11 cellular contexts compared by ENCODE assay signal in the genomic region with DNA sequence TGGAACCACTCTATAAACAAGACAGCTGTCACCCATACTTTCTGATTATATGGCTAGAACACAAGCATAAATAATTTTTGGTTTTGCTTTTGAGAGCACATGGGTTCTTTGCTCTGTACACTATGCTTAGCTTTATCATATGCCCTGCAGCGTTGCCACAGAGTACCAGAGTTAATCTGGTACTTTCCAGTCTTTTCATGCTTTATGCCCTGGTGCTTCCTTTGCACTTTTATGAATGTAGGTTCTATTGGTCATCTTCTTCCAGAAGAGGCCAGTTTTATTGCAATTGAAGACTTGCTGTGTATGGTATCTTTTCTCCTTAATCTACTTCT. TPM values are rescaled to one million over a fixed set of nuclear protein-coding genes. Genes with fewer than 3 reads are reported as not detected.
A peak's percentile ranks its signal among the peaks of the same experiment; 100 is the strongest.
DNase-seq lines count a peak whose midpoint lies in the region; ATAC-seq and TF ChIP-seq lines count a peak whose summit lies in the region.
"Had no signal": no experiment of that assay in that cellular context is flagged by ENCODE, and none has a peak within 500 bp of the region (broad histone marks: within the 10 kb centered on the region; RNA-seq: fewer than 3 reads in every experiment).

No MANE protein-coding gene starts in this region.

- no peak for DNase-seq in CD4-positive, alpha-beta memory T cell
- DNase-seq in adipocyte (ENCODE audit: low read depth) = peak; percentile 16
- no peak for DNase-seq in activated CD4-positive, CD25-positive, alpha-beta regulatory T cell treated with anti-CD3 and anti-CD28 coated beads, Interleukin-2, amount 50 U/mL, for 72 hours
- DNase-seq in esophagus squamous epithelium (lab: John Stamatoyannopoulos, UW) = no peak
- no peak for DNase-seq in activated CD4-positive, alpha-beta memory T cell treated with anti-CD3 and anti-CD28 coated beads for 36 hours
- DNase-seq: amniotic stem cell; effector memory CD4-positive, alpha-beta T cell; NCI-H187 treated with DMSO at 0.1 percent for 48 hours had no signal

- POLR2A ChIA-PET in CD4-positive, alpha-beta memory T cell (lab: Charles Lee; ENCODE audit: partially characterized antibody) = interaction anchor here (0.6 kb wide), 1 partner anchor 35 kb away, joined by 4 read pairs; no protein-coding TSS in a partner anchor
- POLR2A ChIA-PET in activated CD4-positive, alpha-beta memory T cell treated with anti-CD3 and anti-CD28 coated beads for 36 hours (lab: Charles Lee) = no interaction called here

- peaks cover 43 to 60% of the 10 kb centered on the region in 2 donors for H3K36me3 Mint-ChIP-seq in CD4-positive, alpha-beta memory T cell
- H3K36me3 Mint-ChIP-seq in activated CD4-positive, alpha-beta memory T cell treated with anti-CD3 and anti-CD28 coated beads for 36 hours = peaks cover 17% of the 10 kb centered on the region

- no peak overlapping the region for H3K4me3 Mint-ChIP-seq in CD4-positive, alpha-beta memory T cell
- H3K4me3 Mint-ChIP-seq in activated CD4-positive, alpha-beta memory T cell treated with anti-CD3 and anti-CD28 coated beads for 36 hours = no peak overlapping the region

- ATAC-seq in GM19035 (IDR thresholded peaks at IDR 0.05; ENCODE audit: unreplicated experiment) = peak; percentile 61
- ATAC-seq in HG03342 (IDR thresholded peaks at IDR 0.05; ENCODE audit: unreplicated experiment) = peak; percentile 49
- ATAC-seq in HG03025 (IDR thresholded peaks at IDR 0.05; ENCODE audit: low FRiP score, unreplicated experiment) = no peak

- H3K9me3 ChIP-seq in CD4-positive, alpha-beta memory T cell (ENCODE audit: control insufficient read depth in 1 of 2, low read length in 2 of 2) = no peaks in the 10 kb centered on the region
- no peaks in the 10 kb centered on the region for H3K9me3 ChIP-seq in adipocyte (ENCODE audit: control insufficient read depth, low read length)
- H3K9me3 ChIP-seq in esophagus squamous epithelium = no peaks in the 10 kb centered on the region

- H3K9ac ChIP-seq in adipocyte (ENCODE audit: low read length) = no peak overlapping the region

- TF ChIP-seq CTCF in esophagus squamous epithelium (IDR thresholded peaks at IDR 0.05) = no peak

- TF ChIP-seq POLR2A in esophagus squamous epithelium (IDR thresholded peaks at IDR 0.05) = no peak

- 57 to 62% methylated on average over 1 of the region's 1 CpG for WGBS in esophagus squamous epithelium, 2 donors

- no peak overlapping the region for H3K4me3 ChIP-seq in CD4-positive, alpha-beta memory T cell (ENCODE audit: low read length in 2 of 2)
- no peak overlapping the region for H3K4me3 ChIP-seq in adipocyte (ENCODE audit: low read length)
- H3K4me3 ChIP-seq in esophagus squamous epithelium = no peak overlapping the region

- H3K36me3 ChIP-seq in CD4-positive, alpha-beta memory T cell (ENCODE audit: insufficient read depth, low read length) = peaks cover 19% of the 10 kb centered on the region
- H3K36me3 ChIP-seq in adipocyte (ENCODE audit: control insufficient read depth, insufficient read depth, low read length, severe bottlenecking) (peaks cover 2% of the 10 kb centered on the region), esophagus squamous epithelium (peaks cover 0 to 30% (median 0%) of the 10 kb centered on the region in 3 donors)

- CTCF ChIA-PET in CD4-positive, alpha-beta memory T cell (lab: Charles Lee; ENCODE audit: partially characterized antibody) = no interaction called here
- CTCF ChIA-PET in activated CD4-positive, alpha-beta memory T cell treated with anti-CD3 and anti-CD28 coated beads for 36 hours (lab: Charles Lee) = no interaction called here

- peaks cover 6% of the 10 kb centered on the region for H3K4me1 ChIP-seq in CD4-positive, alpha-beta memory T cell (ENCODE audit: insufficient read depth, low read length)
- H3K4me1 ChIP-seq in adipocyte (ENCODE audit: control insufficient read depth, insufficient read depth, low read length) (peaks cover 13% of the 10 kb centered on the region), esophagus squamous epithelium (peaks cover 0 to 14% (median 0%) of the 10 kb centered on the region in 3 donors)

- intact Hi-C loops in CD4-positive, alpha-beta memory T cell (cut with micrococcal nuclease) = no loop called here
- intact Hi-C loops in esophagus squamous epithelium (cut with DNase I) = no loop called here
- intact Hi-C loops in activated CD4-positive, alpha-beta memory T cell treated with anti-CD3 and anti-CD28 coated beads for 36 hours (cut with micrococcal nuclease) = no loop called here

- H3K9me3 Mint-ChIP-seq in CD4-positive, alpha-beta memory T cell = no peaks in the 10 kb centered on the region
- no peaks in the 10 kb centered on the region for H3K9me3 Mint-ChIP-seq in activated CD4-positive, alpha-beta memory T cell treated with anti-CD3 and anti-CD28 coated beads for 36 hours

- no peaks in the 10 kb centered on the region for H3K27me3 ChIP-seq in CD4-positive, alpha-beta memory T cell (ENCODE audit: insufficient read depth, low read length)
- H3K27me3 ChIP-seq in adipocyte (replicated peaks; ENCODE audit: control insufficient read depth, insufficient read depth, low read length) (no peaks in the 10 kb centered on the region), esophagus squamous epithelium (no peaks in the 10 kb centered on the region)

- peak overlapping the region in 4 of 7 donors; percentile 32 to 63 (median 48) for H3K27ac Mint-ChIP-seq in CD4-positive, alpha-beta memory T cell
- H3K27ac Mint-ChIP-seq in activated CD4-positive, alpha-beta memory T cell treated with anti-CD3 and anti-CD28 coated beads for 36 hours = no peak overlapping the region

- H3K27me3 Mint-ChIP-seq in CD4-positive, alpha-beta memory T cell = no peaks in the 10 kb centered on the region
- no peaks in the 10 kb centered on the region for H3K27me3 Mint-ChIP-seq in activated CD4-positive, alpha-beta memory T cell treated with anti-CD3 and anti-CD28 coated beads for 36 hours

- no peak overlapping the region for H3K27ac ChIP-seq in CD4-positive, alpha-beta memory T cell (ENCODE audit: low read depth, low read length)
- H3K27ac ChIP-seq in esophagus squamous epithelium = no peak overlapping the region

- H3K4me1 Mint-ChIP-seq in CD4-positive, alpha-beta memory T cell = peaks cover 19 to 31% (median 27%) of the 10 kb centered on the region in 4 donors
- peaks cover 19% of the 10 kb centered on the region for H3K4me1 Mint-ChIP-seq in activated CD4-positive, alpha-beta memory T cell treated with anti-CD3 and anti-CD28 coated beads for 36 hours (ENCODE audit: low read depth)

RNA-seq across cellular contexts. Expression of a gene that starts 20.8 kb away (rescaled TPM):
- 10 to 100 TPM; 13.6 to 16.3 TPM for total RNA-seq in CD4-positive, alpha-beta memory T cell
- 10 to 100 TPM; 20.2 to 22.0 TPM for polyA plus RNA-seq in CD4-positive, alpha-beta memory T cell
- 1 to 10 TPM; 1.2 to 3.6 (median 2.0) TPM for total RNA-seq in esophagus squamous epithelium
- total RNA-seq in activated CD4-positive, alpha-beta memory T cell treated with anti-CD3 and anti-CD28 coated beads for 36 hours = 1 to 10 TPM; 9.0 to 9.8 TPM
